8 cellular contexts compared by ENCODE assay signal in the genomic region with DNA sequence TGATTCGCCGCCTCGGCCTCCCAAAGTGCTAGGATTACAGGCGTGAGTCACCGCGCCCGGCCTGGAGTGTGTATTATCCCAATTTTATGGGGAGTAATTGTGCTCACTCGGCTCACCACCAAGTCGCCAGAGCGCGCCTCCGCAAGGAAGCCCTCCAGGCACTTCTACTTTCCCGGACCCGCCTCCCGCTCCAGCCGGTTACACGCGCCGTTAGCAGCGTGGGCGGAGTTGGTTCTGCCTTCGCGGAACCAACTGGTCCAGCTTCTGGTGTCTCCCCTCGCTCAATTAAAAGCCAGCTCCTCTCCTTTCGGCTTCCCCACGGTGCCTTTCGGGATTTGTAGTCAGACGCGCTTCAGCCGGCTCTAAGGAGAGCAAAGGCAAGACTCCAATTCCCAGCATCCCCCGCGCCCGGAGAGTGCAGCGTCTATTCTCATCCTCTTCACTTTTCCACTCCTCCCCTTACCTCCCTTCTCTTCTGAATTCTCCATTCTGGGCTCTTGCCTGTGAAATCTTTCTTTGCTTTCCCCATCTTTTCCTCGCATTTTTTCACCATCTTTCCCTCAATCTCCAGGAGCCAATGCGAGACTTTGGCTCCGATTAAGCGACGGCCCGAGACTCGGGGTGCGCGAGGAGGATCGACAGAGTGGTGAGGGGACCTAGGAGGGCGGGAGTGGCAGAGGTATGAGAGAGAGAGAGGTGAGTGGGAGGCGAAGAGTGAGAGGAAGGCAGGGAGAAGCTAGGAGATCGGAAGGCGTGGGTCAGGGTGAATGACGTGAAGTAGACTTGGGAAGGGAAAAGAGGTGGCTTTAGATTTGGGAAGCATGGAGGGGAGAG. TPM values are rescaled to one million over a fixed set of nuclear protein-coding genes. Genes with fewer than 3 reads are reported as not detected.
DNase-seq lines count a peak whose midpoint lies in the region; ATAC-seq and TF ChIP-seq lines count a peak whose summit lies in the region.

A gene (plus strand): TSS at position 450 of the 834 bp plus-strand sequence.

- H3K27ac ChIP-seq in RWPE2 (ENCODE audit: poor library complexity, severe bottlenecking) (peak within 1 kb of the TSS; percentile 40), fibroblast of lung (ENCODE audit: insufficient read depth, low read length) (peak within 1 kb of the TSS; percentile 65)

- H3K4me1 Mint-ChIP-seq in activated T-helper 2 cell treated with anti-CD3 and anti-CD28 coated beads, Interferon-gamma antibody, Interleukin-2, Interleukin-4, amounts not matched to agents 10 μg/mL and 5 μg/mL and 100 μg/mL, durations not matched to agents 14 hours and 24 hours and 36 hours (ENCODE audit: low read depth), result peaks cover 12% of the 10 kb centered on the region
- peaks cover 20 to 30% (median 26%) of the 10 kb centered on the region in 4 donors for H3K4me1 Mint-ChIP-seq in naive thymus-derived CD8-positive, alpha-beta T cell

- no peaks in the 10 kb centered on the region for H3K9me3 Mint-ChIP-seq in activated T-helper 2 cell treated with anti-CD3 and anti-CD28 coated beads, Interferon-gamma antibody, Interleukin-2, Interleukin-4, amounts not matched to agents 10 μg/mL and 5 μg/mL and 100 μg/mL, durations not matched to agents 14 hours and 24 hours and 36 hours
- no peaks in the 10 kb centered on the region for H3K9me3 Mint-ChIP-seq in naive thymus-derived CD8-positive, alpha-beta T cell

- H3K36me3 ChIP-seq in RWPE2 (ENCODE audit: low read depth) (peaks cover 21% of the 10 kb centered on the region), fibroblast of lung (ENCODE audit: control insufficient read depth, insufficient read depth, low read length) (peaks cover 7% of the 10 kb centered on the region)

- peak; percentile 96 for ATAC-seq in RWPE2 (ENCODE audit: low read depth)
- ATAC-seq in naive thymus-derived CD8-positive, alpha-beta T cell, result peak; percentile 97 to 99

- no peaks in the 10 kb centered on the region for H4K20me1 ChIP-seq in fibroblast of lung (ENCODE audit: control insufficient read depth, extremely low read depth, insufficient read depth, low read length)

- no peaks in the 10 kb centered on the region for H3K9me3 ChIP-seq in RWPE2 (ENCODE audit: severe bottlenecking)
- no peaks in the 10 kb centered on the region for H3K9me3 ChIP-seq in fibroblast of lung (ENCODE audit: control insufficient read depth, insufficient read depth, low read depth, low read length)

- peak within 1 kb of the TSS; percentile 96 for H3K4me2 ChIP-seq in fibroblast of lung (ENCODE audit: extremely low read depth, insufficient read depth, low read length)

- H3K27me3 Mint-ChIP-seq in activated T-helper 2 cell treated with anti-CD3 and anti-CD28 coated beads, Interferon-gamma antibody, Interleukin-2, Interleukin-4, amounts not matched to agents 10 μg/mL and 5 μg/mL and 100 μg/mL, durations not matched to agents 14 hours and 24 hours and 36 hours (ENCODE audit: low read depth), result no peaks in the 10 kb centered on the region
- H3K27me3 Mint-ChIP-seq in naive thymus-derived CD8-positive, alpha-beta T cell, result no peaks in the 10 kb centered on the region

- H3K27ac Mint-ChIP-seq in activated T-helper 2 cell treated with anti-CD3 and anti-CD28 coated beads, Interferon-gamma antibody, Interleukin-2, Interleukin-4, amounts not matched to agents 10 μg/mL and 5 μg/mL and 100 μg/mL, durations not matched to agents 14 hours and 24 hours and 36 hours, result peak within 1 kb of the TSS; percentile 81
- H3K27ac Mint-ChIP-seq in naive thymus-derived CD8-positive, alpha-beta T cell, result peak within 1 kb of the TSS; percentile 54 to 93 (median 86)

- no peaks in the 10 kb centered on the region for H3K4me1 ChIP-seq in RWPE2 (ENCODE audit: insufficient read depth, poor library complexity, severe bottlenecking)
- peaks cover 6% of the 10 kb centered on the region for H3K4me1 ChIP-seq in fibroblast of lung (ENCODE audit: control insufficient read depth, extremely low read depth, insufficient read depth, low read length)

- POLR2A ChIA-PET in naive thymus-derived CD8-positive, alpha-beta T cell (lab: Charles Lee), result interaction anchor here (0.5 to 3.6 kb wide), 8 partner anchors 11 to 753 kb away, joined by 3 to 18 read pairs (median 4); a partner anchor contains a TSS

- H2AFZ ChIP-seq in fibroblast of lung (ENCODE audit: low read length), result peak within 1 kb of the TSS; percentile 87

- DNase-seq in Daoy (ENCODE audit: low read depth) (peak; percentile 100), H4 (ENCODE audit: low spot score) (peak; percentile 98), LoVo (ENCODE audit: low spot score) (peak; percentile 98), RWPE2 (ENCODE audit: low spot score) (peak; percentile 98), fibroblast of lung (ENCODE audit: low read depth in 2 of 2) (peak; percentile 98 to 99)
- DNase-seq in activated T-helper 2 cell treated with anti-CD3 and anti-CD28 coated beads, Interferon-gamma antibody, Interleukin-2, Interleukin-4, amounts not matched to agents 10 μg/mL and 5 μg/mL and 100 μg/mL, durations not matched to agents 14 hours and 24 hours and 36 hours (ENCODE audit: low spot score), result peak; percentile 92
- peak; percentile 83 to 96 (median 92) for DNase-seq in naive thymus-derived CD8-positive, alpha-beta T cell
- DNase-seq in stimulated activated naive CD4-positive, alpha-beta T cell (lab: John Stamatoyannopoulos, UW), result peak; percentile 86 to 94 (median 88)

- peaks cover 34% of the 10 kb centered on the region for H3K36me3 Mint-ChIP-seq in activated T-helper 2 cell treated with anti-CD3 and anti-CD28 coated beads, Interferon-gamma antibody, Interleukin-2, Interleukin-4, amounts not matched to agents 10 μg/mL and 5 μg/mL and 100 μg/mL, durations not matched to agents 14 hours and 24 hours and 36 hours (ENCODE audit: low read depth)
- H3K36me3 Mint-ChIP-seq in naive thymus-derived CD8-positive, alpha-beta T cell, result peaks cover 0 to 22% (median 5%) of the 10 kb centered on the region in 3 donors

- H3K27me3 ChIP-seq in RWPE2 (ENCODE audit: insufficient read depth, poor library complexity, severe bottlenecking), result no peaks in the 10 kb centered on the region
- H3K27me3 ChIP-seq in fibroblast of lung (ENCODE audit: control insufficient read depth, insufficient read depth, low read length), result no peaks in the 10 kb centered on the region

- H3K4me3 ChIP-seq in RWPE2 (ENCODE audit: severe bottlenecking) (peak within 1 kb of the TSS; percentile 63), fibroblast of lung (replicated peaks in 1 of 4; ENCODE audit: control extremely low read depth in 1 of 4, insufficient read depth in 1 of 4, low read depth in 3 of 4, low read length in 4 of 4) (peak within 1 kb of the TSS; percentile 77 to 86 (median 81))

- peak within 1 kb of the TSS; percentile 53 for H3K9ac ChIP-seq in fibroblast of lung (ENCODE audit: insufficient read depth, low read length)

- TF ChIP-seq CTCF in RWPE2 (IDR thresholded peaks at IDR 0.05; ENCODE audit: poor library complexity, severe bottlenecking) (peak; percentile 10), fibroblast of lung (conservative IDR thresholded peaks at IDR 0.05 in 1 of 2, IDR thresholded peaks at IDR 0.05 in 1 of 2; ENCODE audit: low read depth in 1 of 2, low read length in 2 of 2) (no peak)

- H3K4me3 Mint-ChIP-seq in activated T-helper 2 cell treated with anti-CD3 and anti-CD28 coated beads, Interferon-gamma antibody, Interleukin-2, Interleukin-4, amounts not matched to agents 10 μg/mL and 5 μg/mL and 100 μg/mL, durations not matched to agents 14 hours and 24 hours and 36 hours (ENCODE audit: low read depth), result peak within 1 kb of the TSS; percentile 99
- peak within 1 kb of the TSS; percentile 97 to 100 (median 99) for H3K4me3 Mint-ChIP-seq in naive thymus-derived CD8-positive, alpha-beta T cell

- intact Hi-C loops in activated T-helper 2 cell treated with anti-CD3 and anti-CD28 coated beads, Interferon-gamma antibody, Interleukin-2, Interleukin-4, amounts not matched to agents 10 μg/mL and 5 μg/mL and 100 μg/mL, durations not matched to agents 14 hours and 24 hours and 36 hours (cut with micrococcal nuclease), result no loop called here

- peaks cover 10% of the 10 kb centered on the region for H3K79me2 ChIP-seq in fibroblast of lung (ENCODE audit: control insufficient read depth, insufficient read depth, low read length)

RNA-seq across cellular contexts. Expression of the gene that starts here (rescaled TPM):
- total RNA-seq in Daoy (2014; rRNA removed; shearing (Covaris generic)), result 12.6 and 13.7 TPM in 2 replicates
- 8.4 and 8.5 TPM in 2 replicates for total RNA-seq in H4 (2014; rRNA removed; shearing (Covaris generic))
- 56.8 and 58.3 TPM in 2 replicates for total RNA-seq in activated T-helper 2 cell treated with anti-CD3 and anti-CD28 coated beads, Interferon-gamma antibody, Interleukin-2, Interleukin-4, amounts not matched to agents 10 μg/mL and 5 μg/mL and 100 μg/mL, durations not matched to agents 14 hours and 24 hours and 36 hours
- total RNA-seq in fibroblast of lung, result 8.7 and 12.2 TPM in 2 replicates
- polyA plus RNA-seq in fibroblast of lung, result 15.3 and 25.3 TPM in 2 replicates
- 11.9 and 19.3 TPM in 2 replicates for polyA plus RNA-seq in fibroblast of lung (2012)
- polyA minus RNA-seq in fibroblast of lung (ENCODE audit: low replicate concordance), result 20.4 and 21.8 TPM in 2 replicates
- 10 to 100 TPM; 30.0 to 33.9 TPM for total RNA-seq in naive thymus-derived CD8-positive, alpha-beta T cell
- 1 to 10 TPM; 5.1 to 8.3 (median 6.3) TPM for polyA plus RNA-seq in naive thymus-derived CD8-positive, alpha-beta T cell

Comparison
In these comparisons a context has a peak if more than half of its experiments do, and no peak if none do; other contexts are left out.
1. Peak in every context shown above with its lines: DNase-seq, ATAC-seq, H3K4me3 ChIP-seq and H3K27ac ChIP-seq.